13 cellular contexts compared by ENCODE assay signal in genomic region chr2:227848586-227848985, GRCh38. TPM values are rescaled to one million over a fixed set of nuclear protein-coding genes. Genes with fewer than 3 reads are reported as not detected.
A peak's percentile ranks its signal among the peaks of the same experiment; 100 is the strongest.
DNase-seq lines count a peak whose midpoint lies in the region; ATAC-seq, FAIRE-seq and TF ChIP-seq lines count a peak whose summit lies in the region.
"Had no signal": no experiment of that assay in that cellular context is flagged by ENCODE, and none has a peak within 500 bp of the region (broad histone marks: within the 10 kb centered on the region; RNA-seq: fewer than 3 reads in every experiment).

No MANE protein-coding gene starts in this region.

- H3K36me3 Mint-ChIP-seq in CD8-positive, alpha-beta memory T cell: peaks cover 0 to 3% (median 0%) of the 10 kb centered on the region in 3 donors
- H3K36me3 Mint-ChIP-seq: activated naive CD8-positive, alpha-beta T cell treated with anti-CD3 and anti-CD28 coated beads, Interleukin-2, amount 10 ng/mL, durations not matched to agents 7 days and 5 days had no signal

- no peaks in the 10 kb centered on the region for H3K36me3 ChIP-seq in CD8-positive, alpha-beta memory T cell (ENCODE audit: insufficient read depth, low read length)
- H3K36me3 ChIP-seq in esophagus squamous epithelium: no peaks in the 10 kb centered on the region
- no peaks in the 10 kb centered on the region for H3K36me3 ChIP-seq in osteoblast (ENCODE audit: insufficient read depth, low read length)
- no peaks in the 10 kb centered on the region for H3K36me3 ChIP-seq in right lobe of liver

- H2AFZ ChIP-seq in osteoblast (ENCODE audit: low read length): no peak overlapping the region

- 59 to 61% methylated on average over 4 of the region's 4 CpGs for WGBS in esophagus squamous epithelium, 2 donors
- 58% methylated on average over 4 of the region's 4 CpGs for WGBS in right lobe of liver (ENCODE audit: insufficient coverage, low coverage, low lambda C conversion rate, missing lambda C conversion rate)

- no peaks in the 10 kb centered on the region for H3K79me2 ChIP-seq in osteoblast (ENCODE audit: insufficient read depth, low read length)

- no peak for FAIRE-seq in urothelium cell line (lab: Jason Lieb, UNC)

- peaks cover 0 to 2% (median 0%) of the 10 kb centered on the region in 5 donors for H3K9me3 Mint-ChIP-seq in CD8-positive, alpha-beta memory T cell
- H3K9me3 Mint-ChIP-seq: activated naive CD8-positive, alpha-beta T cell treated with anti-CD3 and anti-CD28 coated beads, Interleukin-2, amount 10 ng/mL, durations not matched to agents 7 days and 5 days had no signal

- peaks cover 3 to 7% of the 10 kb centered on the region in 2 donors for H3K27me3 Mint-ChIP-seq in CD8-positive, alpha-beta memory T cell

- DNase-seq in CD8-positive, alpha-beta memory T cell: peak in 2 of 5 donors; percentile 39 to 56
- no peak for DNase-seq in esophagus squamous epithelium (lab: John Stamatoyannopoulos, UW)
- DNase-seq in urothelium cell line (ENCODE audit: low spot score): no peak
- DNase-seq in osteoblast (ENCODE audit: insufficient read length, low spot score, missing footprints): no peak
- no peak for DNase-seq in right lobe of liver
- DNase-seq: activated naive CD8-positive, alpha-beta T cell treated with anti-CD3 and anti-CD28 coated beads, Interleukin-2, amount 10 ng/mL, durations not matched to agents 7 days and 5 days; DMS 273 treated with DMSO at 0.1 percent for 48 hours; islet precursor cell; NCI-H748 treated with DMSO at 0.1 percent for 48 hours; T-helper 9 cell had no signal

- H3K4me2 ChIP-seq in osteoblast (ENCODE audit: insufficient read depth, low read length): no peak overlapping the region

- intact Hi-C loops in esophagus squamous epithelium (cut with DNase I) (no loop called here), right lobe of liver (cut with DNase I) (no loop called here)

- no peaks in the 10 kb centered on the region for H3K4me1 ChIP-seq in CD8-positive, alpha-beta memory T cell (ENCODE audit: insufficient read depth, low read length)
- peaks cover 3 to 39% (median 7%) of the 10 kb centered on the region in 3 donors for H3K4me1 ChIP-seq in esophagus squamous epithelium
- H3K4me1 ChIP-seq in osteoblast (ENCODE audit: insufficient read depth, low read length): peaks cover 22% of the 10 kb centered on the region
- no peaks in the 10 kb centered on the region for H3K4me1 ChIP-seq in right lobe of liver

- peak overlapping the region; percentile 12 to 87 (median 81) for H3K4me3 Mint-ChIP-seq in CD8-positive, alpha-beta memory T cell
- H3K4me3 Mint-ChIP-seq: activated naive CD8-positive, alpha-beta T cell treated with anti-CD3 and anti-CD28 coated beads, Interleukin-2, amount 10 ng/mL, durations not matched to agents 7 days and 5 days had no signal

- peak overlapping the region; percentile 48 for H3K27ac ChIP-seq in CD8-positive, alpha-beta memory T cell (ENCODE audit: low read depth, low read length)
- peak overlapping the region in 3 of 4 donors; percentile 7 to 81 (median 68) for H3K27ac ChIP-seq in esophagus squamous epithelium
- H3K27ac ChIP-seq in osteoblast (ENCODE audit: low read depth, low read length): no peak overlapping the region
- H3K27ac ChIP-seq in right lobe of liver: no peak overlapping the region

- H3K4me3 ChIP-seq in CD8-positive, alpha-beta memory T cell (ENCODE audit: low read length): no peak overlapping the region
- H3K4me3 ChIP-seq in esophagus squamous epithelium (no peak overlapping the region), osteoblast (ENCODE audit: insufficient read depth, low read length) (no peak overlapping the region), right lobe of liver (no peak overlapping the region)

- ATAC-seq in GM18909 (IDR thresholded peaks at IDR 0.05; ENCODE audit: poor library complexity, unreplicated experiment) (peak; percentile 68), HG03342 (IDR thresholded peaks at IDR 0.05; ENCODE audit: unreplicated experiment) (peak; percentile 66), HG02970 (IDR thresholded peaks at IDR 0.05; ENCODE audit: low FRiP score, unreplicated experiment) (no peak), right lobe of liver (no peak)

- POLR2A ChIA-PET in CD8-positive, alpha-beta memory T cell (lab: Charles Lee): no interaction called here

- TF ChIP-seq POLR2A in esophagus squamous epithelium (IDR thresholded peaks at IDR 0.05): peak in 1 of 4 donors; percentile 23
- no peak for TF ChIP-seq POLR2A in right lobe of liver (IDR thresholded peaks at IDR 0.05)

- H4K20me1 ChIP-seq in osteoblast (ENCODE audit: insufficient read depth, low read length): no peaks in the 10 kb centered on the region

- no peaks in the 10 kb centered on the region for H3K9me3 ChIP-seq in CD8-positive, alpha-beta memory T cell (ENCODE audit: low read length)
- H3K9me3 ChIP-seq in esophagus squamous epithelium (no peaks in the 10 kb centered on the region), osteoblast (ENCODE audit: low read depth, low read length) (no peaks in the 10 kb centered on the region), right lobe of liver (no peaks in the 10 kb centered on the region)

- TF ChIP-seq CTCF in esophagus squamous epithelium (IDR thresholded peaks at IDR 0.05) (no peak), osteoblast (IDR thresholded peaks at IDR 0.05; ENCODE audit: extremely low read depth, low read depth, low read length) (no peak), right lobe of liver (IDR thresholded peaks at IDR 0.05) (no peak)

- peaks cover 4 to 23% (median 19%) of the 10 kb centered on the region in 3 donors for H3K4me1 Mint-ChIP-seq in CD8-positive, alpha-beta memory T cell
- H3K4me1 Mint-ChIP-seq: activated naive CD8-positive, alpha-beta T cell treated with anti-CD3 and anti-CD28 coated beads, Interleukin-2, amount 10 ng/mL, durations not matched to agents 7 days and 5 days had no signal

- CTCF ChIA-PET in CD8-positive, alpha-beta memory T cell (lab: Charles Lee): no interaction called here

- H3K27me3 ChIP-seq in CD8-positive, alpha-beta memory T cell (ENCODE audit: insufficient read depth, low read length, poor library complexity, severe bottlenecking): no peaks in the 10 kb centered on the region
- H3K27me3 ChIP-seq in esophagus squamous epithelium (no peaks in the 10 kb centered on the region), osteoblast (ENCODE audit: insufficient read depth, low read length) (no peaks in the 10 kb centered on the region), right lobe of liver (no peaks in the 10 kb centered on the region)

- peak overlapping the region; percentile 47 to 100 (median 94) for H3K27ac Mint-ChIP-seq in CD8-positive, alpha-beta memory T cell
- H3K27ac Mint-ChIP-seq: activated naive CD8-positive, alpha-beta T cell treated with anti-CD3 and anti-CD28 coated beads, Interleukin-2, amount 10 ng/mL, durations not matched to agents 7 days and 5 days had no signal

RNA-seq across cellular contexts. Expression of gene DAW1, which starts 22.8 kb away (rescaled TPM):
- total RNA-seq in CD8-positive, alpha-beta memory T cell: not detected
- not detected for polyA plus RNA-seq in CD8-positive, alpha-beta memory T cell
- total RNA-seq in esophagus squamous epithelium (1 to 10 TPM in 1 of 4 donors, not detected in 3; 1.4 TPM), osteoblast (under 0.01 TPM in 1 of 2 replicates, not detected in the other), right lobe of liver (not detected)
- total RNA-seq: activated naive CD8-positive, alpha-beta T cell treated with anti-CD3 and anti-CD28 coated beads, Interleukin-2, amount 10 ng/mL, durations not matched to agents 7 days and 5 days had no signal

RNA-seq across cellular contexts. Expression of gene CCL20, which starts 34.9 kb away (rescaled TPM):
- total RNA-seq in CD8-positive, alpha-beta memory T cell: 1 to 10 TPM; 3.5 to 5.0 TPM
- 0.63 TPM for polyA plus RNA-seq in CD8-positive, alpha-beta memory T cell
- total RNA-seq in esophagus squamous epithelium (10 to 100 TPM in 2 of 4 donors, 1 to 10 TPM in 2; 1.9 to 57.2 (median 8.5) TPM), osteoblast (1.1 and 1.2 TPM in 2 replicates), right lobe of liver (100 to 1,000 TPM in 2 of 6 experiments, 10 to 100 TPM in 1, under 1 TPM in 1, not detected in 2; 0.88 to 111 (median 76.4) TPM)
- total RNA-seq: activated naive CD8-positive, alpha-beta T cell treated with anti-CD3 and anti-CD28 coated beads, Interleukin-2, amount 10 ng/mL, durations not matched to agents 7 days and 5 days had no signal

Comparison
In these comparisons a context has a peak if more than half of its experiments do, and no peak if none do; other contexts are left out.
1. H3K27ac ChIP-seq: peak in CD8-positive, alpha-beta memory T cell (single experiment) and esophagus squamous epithelium (3 of 4); none in osteoblast (single experiment) and right lobe of liver (0 of 3).
2. ATAC-seq: peak in GM18909 (single experiment) and HG03342 (single experiment); none in HG02970 (single experiment) and right lobe of liver (0 of 4).